16 cellular contexts compared by ENCODE assay signal in the genomic region with DNA sequence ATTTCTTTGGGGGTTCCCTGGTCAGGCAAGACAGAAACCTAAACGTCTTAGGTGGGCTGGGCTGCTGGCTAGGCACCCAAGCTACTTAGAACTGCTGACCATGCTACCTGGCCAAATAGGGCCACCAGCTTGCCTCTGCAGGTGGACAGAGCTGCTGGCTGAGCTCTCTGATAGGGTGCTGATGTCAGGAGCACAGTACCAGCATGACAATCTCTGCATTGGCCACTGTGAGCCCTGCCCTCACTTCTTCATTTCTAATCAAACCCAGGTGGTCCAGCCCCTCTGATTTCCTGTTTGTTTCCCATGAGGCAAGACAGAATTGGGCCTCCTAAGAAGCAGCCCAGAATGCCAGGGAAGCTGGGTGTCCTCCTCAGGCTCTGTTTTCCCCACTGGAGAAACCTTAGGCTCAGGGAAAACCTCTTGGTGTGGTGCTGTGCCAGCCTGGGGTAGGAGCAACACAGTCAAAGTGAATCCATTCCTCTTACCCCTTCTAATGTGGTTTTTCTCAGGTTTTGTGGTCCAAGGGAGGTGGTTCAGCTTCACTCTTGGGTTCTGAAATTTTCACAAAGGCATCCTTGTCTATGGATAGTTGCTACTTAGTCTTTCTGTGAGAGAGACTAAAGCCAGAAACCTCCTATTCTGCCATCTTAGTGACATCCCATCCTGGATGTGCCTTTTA. TPM values are rescaled to one million over a fixed set of nuclear protein-coding genes. Genes with fewer than 3 reads are reported as not detected.
DNase-seq lines count a peak whose midpoint lies in the region; ATAC-seq and TF ChIP-seq lines count a peak whose summit lies in the region.
"Had no signal": no experiment of that assay in that cellular context is flagged by ENCODE, and none has a peak within 500 bp of the region (broad histone marks: within the 10 kb centered on the region; RNA-seq: fewer than 3 reads in every experiment).

No MANE protein-coding gene starts in this region.

- no TSS peak for BruUV-seq in Caco-2 (replicated peaks; lab: Mats Ljungman, UMichigan)

- intact Hi-C loops in Caco-2 (cut with micrococcal nuclease; ENCODE audit: unreplicated experiment) (no loop called here), left ventricle myocardium superior (cut with micrococcal nuclease) (no loop called here)

- no peak overlapping the region for H2AFZ ChIP-seq in KMS-11 (ENCODE audit: low read depth)

- CTCF ChIA-PET in Caco-2 (lab: Charles Lee) = no interaction called here

- H4K20me1 ChIP-seq in KMS-11 (ENCODE audit: insufficient read depth) = no peaks in the 10 kb centered on the region

- no peaks in the 10 kb centered on the region for H3K27me3 Mint-ChIP-seq in activated naive CD4-positive, alpha-beta T cell treated with anti-CD3 and anti-CD28 coated beads, Interleukin-2, amount 50 U/mL, for 24 hours
- H3K27me3 Mint-ChIP-seq in effector memory CD8-positive, alpha-beta T cell = no peaks in the 10 kb centered on the region
- H3K27me3 Mint-ChIP-seq in stimulated activated naive CD8-positive, alpha-beta T cell treated with anti-CD3 and anti-CD28 coated beads, Interleukin-15, Interleukin-2, amounts not matched to agents 100 ng/mL and 50 ng/mL, for 24 hours = no peaks in the 10 kb centered on the region
- no peaks in the 10 kb centered on the region for H3K27me3 Mint-ChIP-seq in Caco-2 (ENCODE audit: insufficient read depth, unreplicated experiment)

- H3K79me2 ChIP-seq in KMS-11 (ENCODE audit: insufficient read depth, low read depth) = no peaks in the 10 kb centered on the region; the same call in 1 of the 2 replicates

- ATAC-seq in effector memory CD8-positive, alpha-beta T cell (replicated peaks) = peak; percentile 71
- no peak for ATAC-seq in GM21526 (IDR thresholded peaks at IDR 0.05; ENCODE audit: low FRiP score, unreplicated experiment)
- no peak for ATAC-seq in left ventricle myocardium superior

- H3K4me1 ChIP-seq in KMS-11 (ENCODE audit: low read depth, poor library complexity, severe bottlenecking) (peaks cover 14% of the 10 kb centered on the region), Caco-2 (no peaks in the 10 kb centered on the region)
- H3K4me1 ChIP-seq: uterus had no signal

- 0 out of 2 replicates have a peak overlapping the region, but pooled peaks have one; percentile 8 for H3K27ac ChIP-seq in KMS-11
- H3K27ac ChIP-seq: stomach, uterus had no signal

- H3K4me3 Mint-ChIP-seq in activated naive CD4-positive, alpha-beta T cell treated with anti-CD3 and anti-CD28 coated beads, Interleukin-2, amount 50 U/mL, for 24 hours = peak overlapping the region; percentile 28
- peak overlapping the region; percentile 53 to 56 for H3K4me3 Mint-ChIP-seq in effector memory CD8-positive, alpha-beta T cell
- no peak overlapping the region for H3K4me3 Mint-ChIP-seq in stimulated activated naive CD8-positive, alpha-beta T cell treated with anti-CD3 and anti-CD28 coated beads, Interleukin-15, Interleukin-2, amounts not matched to agents 100 ng/mL and 50 ng/mL, for 24 hours
- no peak overlapping the region for H3K4me3 Mint-ChIP-seq in Caco-2 (ENCODE audit: unreplicated experiment)

- TF ChIP-seq CTCF in KMS-11 (conservative IDR thresholded peaks at IDR 0.05; ENCODE audit: low read depth, low read length) (no peak), Caco-2 (IDR thresholded peaks at IDR 0.05; ENCODE audit: insufficient read depth in 1 of 2, low read depth in 1 of 2, low read length in 1 of 2, severe bottlenecking in 1 of 2, unreplicated experiment in 1 of 2) (no peak)

- H3K4me1 Mint-ChIP-seq in activated naive CD4-positive, alpha-beta T cell treated with anti-CD3 and anti-CD28 coated beads, Interleukin-2, amount 50 U/mL, for 24 hours = peaks cover 72% of the 10 kb centered on the region
- peaks cover 40 to 67% of the 10 kb centered on the region in 2 donors for H3K4me1 Mint-ChIP-seq in effector memory CD8-positive, alpha-beta T cell (ENCODE audit: low read depth in 2 of 2)
- H3K4me1 Mint-ChIP-seq in stimulated activated naive CD8-positive, alpha-beta T cell treated with anti-CD3 and anti-CD28 coated beads, Interleukin-15, Interleukin-2, amounts not matched to agents 100 ng/mL and 50 ng/mL, for 24 hours (ENCODE audit: low read depth) = peaks cover 78% of the 10 kb centered on the region
- no peaks in the 10 kb centered on the region for H3K4me1 Mint-ChIP-seq in Caco-2 (ENCODE audit: low read depth, unreplicated experiment)

- no peaks in the 10 kb centered on the region for H3K9me3 ChIP-seq in Caco-2

- H3K36me3 ChIP-seq in KMS-11 (ENCODE audit: insufficient read depth) (no peaks in the 10 kb centered on the region), Caco-2 (ENCODE audit: control insufficient read depth, insufficient read depth, low read length) (no peaks in the 10 kb centered on the region)
- H3K36me3 ChIP-seq: uterus had no signal

- H3K4me3 ChIP-seq in KMS-11 (IDR thresholded peaks at IDR 0.05; ENCODE audit: insufficient read depth, low read depth, low read length) (no peak overlapping the region), Caco-2 (ENCODE audit: low read depth, low read length) (no peak overlapping the region)
- H3K4me3 ChIP-seq: stomach, uterus had no signal

- peaks cover 55% of the 10 kb centered on the region for H3K36me3 Mint-ChIP-seq in activated naive CD4-positive, alpha-beta T cell treated with anti-CD3 and anti-CD28 coated beads, Interleukin-2, amount 50 U/mL, for 24 hours
- H3K36me3 Mint-ChIP-seq in effector memory CD8-positive, alpha-beta T cell (ENCODE audit: insufficient read depth) = peaks cover 37% of the 10 kb centered on the region
- H3K36me3 Mint-ChIP-seq in stimulated activated naive CD8-positive, alpha-beta T cell treated with anti-CD3 and anti-CD28 coated beads, Interleukin-15, Interleukin-2, amounts not matched to agents 100 ng/mL and 50 ng/mL, for 24 hours (ENCODE audit: low read depth) = peaks cover 83% of the 10 kb centered on the region
- H3K36me3 Mint-ChIP-seq in Caco-2 (ENCODE audit: insufficient read depth, unreplicated experiment) = no peaks in the 10 kb centered on the region

- DNase-seq in activated naive CD4-positive, alpha-beta T cell (lab: John Stamatoyannopoulos, UW) = no peak
- DNase-seq in effector memory CD8-positive, alpha-beta T cell = no peak
- DNase-seq in Caco-2 (no peak), left ventricle myocardium superior (no peak)
- DNase-seq: amniotic stem cell, DMS153, Karpas-422, mammary epithelial cell, NCI-H1436 treated with DMSO at 0.1 percent for 48 hours, SIG-M5, stomach, uterus had no signal

- H3K9ac ChIP-seq in KMS-11 = no peak overlapping the region

- H3K4me2 ChIP-seq in KMS-11 = peak overlapping the region; percentile 22; the same call in 1 of the 2 replicates

- H3K9me3 Mint-ChIP-seq in activated naive CD4-positive, alpha-beta T cell treated with anti-CD3 and anti-CD28 coated beads, Interleukin-2, amount 50 U/mL, for 24 hours = peaks cover 5% of the 10 kb centered on the region
- H3K9me3 Mint-ChIP-seq in effector memory CD8-positive, alpha-beta T cell = peaks cover 0 to 2% of the 10 kb centered on the region in 2 donors
- H3K9me3 Mint-ChIP-seq in stimulated activated naive CD8-positive, alpha-beta T cell treated with anti-CD3 and anti-CD28 coated beads, Interleukin-15, Interleukin-2, amounts not matched to agents 100 ng/mL and 50 ng/mL, for 24 hours = peaks cover 7% of the 10 kb centered on the region
- peaks cover 18% of the 10 kb centered on the region for H3K9me3 Mint-ChIP-seq in Caco-2 (ENCODE audit: unreplicated experiment)

- H3K27ac Mint-ChIP-seq in activated naive CD4-positive, alpha-beta T cell treated with anti-CD3 and anti-CD28 coated beads, Interleukin-2, amount 50 U/mL, for 24 hours = peak overlapping the region; percentile 48
- H3K27ac Mint-ChIP-seq in effector memory CD8-positive, alpha-beta T cell = peak overlapping the region; percentile 68 to 75
- peak overlapping the region; percentile 47 for H3K27ac Mint-ChIP-seq in stimulated activated naive CD8-positive, alpha-beta T cell treated with anti-CD3 and anti-CD28 coated beads, Interleukin-15, Interleukin-2, amounts not matched to agents 100 ng/mL and 50 ng/mL, for 24 hours
- no peak overlapping the region for H3K27ac Mint-ChIP-seq in Caco-2 (ENCODE audit: unreplicated experiment)

- POLR2A ChIA-PET in Caco-2 (lab: Charles Lee) = no interaction called here

- H3K27me3 ChIP-seq in KMS-11 (ENCODE audit: insufficient read depth, low read depth) (no peaks in the 10 kb centered on the region), Caco-2 (replicated peaks; ENCODE audit: control insufficient read depth, insufficient read depth, low read length) (no peaks in the 10 kb centered on the region)
- H3K27me3 ChIP-seq: stomach, uterus had no signal

RNA-seq across cellular contexts. Expression of a gene that starts 15.1 kb away (rescaled TPM):
- total RNA-seq in Caco-2 (2022) (6.3 and 7.8 TPM in 2 replicates), left ventricle myocardium superior (69.2 TPM)

Comparison
In these comparisons a context has a peak if more than half of its experiments do, and no peak if none do; other contexts are left out.
1. H3K4me3 Mint-ChIP-seq: peak in activated naive CD4-positive, alpha-beta T cell treated with anti-CD3 and anti-CD28 coated beads, Interleukin-2, amount 50 U/mL, for 24 hours (single experiment) and effector memory CD8-positive, alpha-beta T cell (2 of 2); none in stimulated activated naive CD8-positive, alpha-beta T cell treated with anti-CD3 and anti-CD28 coated beads, Interleukin-15, Interleukin-2, amounts not matched to agents 100 ng/mL and 50 ng/mL, for 24 hours (single experiment) and Caco-2 (single experiment).